12 cellular contexts compared by ENCODE assay signal in genomic region chr17:44546711-44547606, GRCh38. TPM values are rescaled to one million over a fixed set of nuclear protein-coding genes. Genes with fewer than 3 reads are reported as not detected.
DNase-seq lines count a peak whose midpoint lies in the region; ATAC-seq and TF ChIP-seq lines count a peak whose summit lies in the region.
"Had no signal": no experiment of that assay in that cellular context is flagged by ENCODE, and none has a peak within 500 bp of the region (broad histone marks: within the 10 kb centered on the region; RNA-seq: fewer than 3 reads in every experiment).

No MANE protein-coding gene starts in this region.

- CTCF ChIA-PET in RWPE1 (lab: Yijun Ruan, JAX): interaction anchor here (0.6 kb wide), 1 partner anchor 1135 kb away, joined by 3 read pairs; no protein-coding TSS in a partner anchor

- H3K4me3 ChIP-seq in GM23338 (peak overlapping the region; percentile 5; the same call in 1 of the 2 replicates), fibroblast of pulmonary artery (replicated peaks; ENCODE audit: low read depth, low read length) (no peak overlapping the region), skeletal muscle satellite cell (ENCODE audit: low read length) (peak overlapping the region; percentile 10)
- no peak overlapping the region for H3K4me3 ChIP-seq in effector memory CD4-positive, alpha-beta T cell (ENCODE audit: insufficient read depth, low read depth, low read length, poor library complexity, severe bottlenecking)
- H3K4me3 ChIP-seq: lower lobe of right lung had no signal

- H3K4me1 ChIP-seq in GM23338 (ENCODE audit: insufficient read depth) (peaks cover 62% of the 10 kb centered on the region), skeletal muscle satellite cell (ENCODE audit: control insufficient read depth, insufficient read depth, low read length) (peaks cover 66% of the 10 kb centered on the region)
- H3K4me1 ChIP-seq in effector memory CD4-positive, alpha-beta T cell (ENCODE audit: control insufficient read depth, insufficient read depth, low read length, poor library complexity, severe bottlenecking): no peaks in the 10 kb centered on the region
- H3K4me1 ChIP-seq: lower lobe of right lung had no signal

- TF ChIP-seq CTCF in GM23338 (conservative IDR thresholded peaks at IDR 0.05; ENCODE audit: low read depth in 2 of 2) (no peak), RWPE1 (conservative IDR thresholded peaks at IDR 0.05; ENCODE audit: low read depth) (no peak), fibroblast of pulmonary artery (IDR thresholded peaks at IDR 0.05; ENCODE audit: low read length, missing control alignments) (no peak)

- H3K79me2 ChIP-seq in GM23338 (replicated peaks; ENCODE audit: insufficient read depth): no peaks in the 10 kb centered on the region

- DNase-seq in GM23338 (ENCODE audit: low spot score): no peak
- DNase-seq in RWPE1 (ENCODE audit: low spot score): peak; percentile 76
- DNase-seq in fibroblast of pulmonary artery (ENCODE audit: low read depth): peak; percentile 58
- DNase-seq in KG1 (lab: John Stamatoyannopoulos, UW): no peak
- DNase-seq in effector memory CD4-positive, alpha-beta T cell: no peak
- DNase-seq in sciatic nerve (ENCODE audit: low spot score): no peak
- no peak for DNase-seq in hypothalamus (lab: John Stamatoyannopoulos, UW)
- DNase-seq: activated effector memory CD4-positive, alpha-beta T cell treated with Interleukin-2 at 50 U/mL for 16 hours; DND-41; lower lobe of right lung; stimulated activated CD4-positive, alpha-beta T cell treated with anti-CD3 and anti-CD28 coated beads, Interleukin-1b, Interleukin-23, amount 100 ng/mL, for 48 hours had no signal

- H2AFZ ChIP-seq in GM23338: peak overlapping the region; percentile 30; the same call in 1 of the 2 replicates

- H3K9me2 ChIP-seq in GM23338 (ENCODE audit: insufficient read depth): 0 out of 2 replicates have a peak, but pooled peaks cover 4% of the 10 kb centered on the region

- H3K4me2 ChIP-seq in GM23338 (peak overlapping the region; percentile 73), skeletal muscle satellite cell (ENCODE audit: low read length) (peak overlapping the region; percentile 21)

- H3K36me3 Mint-ChIP-seq in GM23338 (ENCODE audit: low read depth): peaks cover 4% of the 10 kb centered on the region; the same call in 1 of the 3 replicates

- POLR2A ChIA-PET in RWPE1 (lab: Yijun Ruan, JAX; ENCODE audit: low non-redundant PET): no interaction called here

- no peak overlapping the region; the same call in 2 of the 3 replicates for H3K4me3 Mint-ChIP-seq in GM23338

- H3K36me3 ChIP-seq in GM23338 (ENCODE audit: insufficient read depth) (no peaks in the 10 kb centered on the region), skeletal muscle satellite cell (ENCODE audit: insufficient read depth, low read length) (no peaks in the 10 kb centered on the region)
- no peaks in the 10 kb centered on the region for H3K36me3 ChIP-seq in effector memory CD4-positive, alpha-beta T cell (ENCODE audit: control insufficient read depth, insufficient read depth, low read length)
- H3K36me3 ChIP-seq: lower lobe of right lung had no signal

- H3K27me3 ChIP-seq in GM23338 (ENCODE audit: insufficient read depth): peaks cover 80% of the 10 kb centered on the region
- no peaks in the 10 kb centered on the region for H3K27me3 ChIP-seq in skeletal muscle satellite cell (ENCODE audit: control insufficient read depth, insufficient read depth, low read length)
- no peaks in the 10 kb centered on the region for H3K27me3 ChIP-seq in effector memory CD4-positive, alpha-beta T cell (replicated peaks; ENCODE audit: control insufficient read depth, insufficient read depth, low read length, poor library complexity, severe bottlenecking)

- H3F3A ChIP-seq in GM23338 (replicated peaks; ENCODE audit: low read depth): peaks cover 7% of the 10 kb centered on the region; the same call in 1 of the 2 replicates

- ATAC-seq in GM23338: no peak
- no peak for ATAC-seq in sciatic nerve
- ATAC-seq: lower lobe of right lung had no signal

- peaks cover 69% of the 10 kb centered on the region for H3K27me3 Mint-ChIP-seq in GM23338 (ENCODE audit: insufficient read depth, low read depth, poor library complexity)

- no peak overlapping the region for H3K27ac ChIP-seq in GM23338 (ENCODE audit: low read depth)
- H3K27ac ChIP-seq in RWPE1: peak overlapping the region; percentile 35; the same call in 1 of the 2 replicates
- no peak overlapping the region for H3K27ac ChIP-seq in effector memory CD4-positive, alpha-beta T cell (ENCODE audit: insufficient read depth, low read length, poor library complexity, severe bottlenecking)
- H3K27ac ChIP-seq: lower lobe of right lung had no signal

- no peaks in the 10 kb centered on the region for H3K9me3 ChIP-seq in skeletal muscle satellite cell (replicated peaks; ENCODE audit: low read length)
- no peaks in the 10 kb centered on the region for H3K9me3 ChIP-seq in effector memory CD4-positive, alpha-beta T cell (ENCODE audit: control insufficient read depth, low read length)
- H3K9me3 ChIP-seq: lower lobe of right lung had no signal

- peaks cover 6% of the 10 kb centered on the region; the same call in 2 of the 3 replicates for H3K9me3 Mint-ChIP-seq in GM23338

- intact Hi-C loops in sciatic nerve (cut with DNase I): loop anchor here (2.0 kb wide), 1 partner anchor 274 kb away; no protein-coding TSS in a partner anchor

- peaks cover 80% of the 10 kb centered on the region for H3K4me1 Mint-ChIP-seq in GM23338

- no peak overlapping the region for H3K27ac Mint-ChIP-seq in GM23338

- peak overlapping the region; percentile 56 for H3K9ac ChIP-seq in skeletal muscle satellite cell (ENCODE audit: low read depth, low read length)

- no peaks in the 10 kb centered on the region for H4K20me1 ChIP-seq in GM23338 (replicated peaks; ENCODE audit: insufficient read depth)

TF ChIP-seq in GM23338, 12 proteins besides CTCF, POLR2A, EP300 and RAD21 (continues in another document):
- no peak for TF ChIP-seq NANOG (IDR thresholded peaks at IDR 0.05; ENCODE audit: borderline replicate concordance)
- TF ChIP-seq REST (IDR thresholded peaks at IDR 0.05; ENCODE audit: unreplicated experiment): no peak
- TF ChIP-seq ZNF331 (CRISPR knock-in tag; IDR thresholded peaks at IDR 0.05; ENCODE audit: low read depth): no peak
- no peak for TF ChIP-seq ETS1 (IDR thresholded peaks at IDR 0.05)

RNA-seq across cellular contexts. Expression of gene FZD2, which starts 10.3 kb away (rescaled TPM):
- total RNA-seq in GM23338 (2014; rRNA removed; shearing (Covaris generic)): 7.6 and 14.8 TPM in 2 replicates
- 6.1 and 6.2 TPM in 2 replicates for polyA plus RNA-seq in GM23338 (2016; fragmentation: Nextera tagmentation; extraction: Ambion mirVana)
- 1.3 and 3.9 TPM in 2 replicates for total RNA-seq in skeletal muscle satellite cell (2012; rRNA removed)
- 22.9 TPM for total RNA-seq in sciatic nerve

RNA-seq across cellular contexts. Expression of gene GPATCH8, which starts 43.8 kb away (rescaled TPM):
- 44.4 and 52.2 TPM in 2 replicates for total RNA-seq in GM23338 (2014; rRNA removed; shearing (Covaris generic))
- 59.7 and 76.5 TPM in 2 replicates for polyA plus RNA-seq in GM23338 (2016; fragmentation: Nextera tagmentation; extraction: Ambion mirVana)
- 15.1 and 15.7 TPM in 2 replicates for total RNA-seq in skeletal muscle satellite cell (2012; rRNA removed)
- total RNA-seq in sciatic nerve: 66.9 TPM

Comparison
In these comparisons a context has a peak if more than half of its experiments do, and no peak if none do; other contexts are left out.
1. DNase-seq: peak in RWPE1 (single experiment) and fibroblast of pulmonary artery (single experiment); none in GM23338 (single experiment), KG1 (single experiment), effector memory CD4-positive, alpha-beta T cell (0 of 3), sciatic nerve (single experiment) and hypothalamus (0 of 51).
2. H3K4me3 ChIP-seq: peak in GM23338 (single experiment) and skeletal muscle satellite cell (single experiment); none in fibroblast of pulmonary artery (single experiment) and effector memory CD4-positive, alpha-beta T cell (single experiment).